ENCODE assay signal across 11 cellular contexts in the genomic region with DNA sequence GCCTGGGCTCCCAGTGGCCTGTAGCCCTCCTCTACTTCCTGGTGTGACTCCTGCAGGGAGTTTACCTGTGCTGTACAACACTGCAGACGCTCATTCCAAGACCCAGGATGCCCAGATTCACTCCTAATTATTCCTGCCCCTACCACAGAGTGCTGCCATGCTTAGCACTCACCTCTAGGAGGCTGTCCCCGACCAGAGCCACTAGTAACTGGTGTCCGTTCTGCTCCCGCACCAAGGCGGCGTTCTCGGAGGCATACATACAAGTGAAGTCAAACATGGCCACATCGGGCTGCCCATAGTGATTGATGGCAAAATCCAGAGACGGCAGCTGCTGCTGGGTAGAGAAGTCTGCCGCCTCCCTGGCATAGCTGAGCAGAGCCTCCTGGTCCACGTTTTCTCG.
DNase-seq lines count a peak whose midpoint lies in the region; ATAC-seq and TF ChIP-seq lines count a peak whose summit lies in the region.
"Had no signal": no experiment of that assay in that cellular context is flagged by ENCODE, and none has a peak within 500 bp of the region (broad histone marks: within the 10 kb centered on the region; RNA-seq: fewer than 3 reads in every experiment).

No MANE protein-coding gene starts in this region.

- no peaks in the 10 kb centered on the region for H3K79me2 ChIP-seq in SK-N-SH (ENCODE audit: insufficient read depth)

- peak; percentile 43 for TF ChIP-seq RAD21 in SK-N-SH (IDR thresholded peaks at IDR 0.05; ENCODE audit: low read length)

- no peak overlapping the region for H3K27ac Mint-ChIP-seq in T-helper 17 cell

- H4K20me1 ChIP-seq in SK-N-SH (ENCODE audit: insufficient read depth): no peaks in the 10 kb centered on the region

- no peak overlapping the region for H3K27ac ChIP-seq in SK-N-SH (ENCODE audit: low read depth in 2 of 2, low read length in 1 of 2)

- H3K36me3 ChIP-seq in SK-N-SH (replicated peaks in 1 of 2; ENCODE audit: control insufficient read depth in 1 of 2, insufficient read depth in 2 of 2, low read length in 1 of 2): peaks cover 38 to 71% of the 10 kb centered on the region in 2 experiments

- H3K9me3 ChIP-seq in SK-N-SH (no peaks in the 10 kb centered on the region), T-helper 17 cell (ENCODE audit: control insufficient read depth, low read length, poor library complexity, severe bottlenecking) (no peaks in the 10 kb centered on the region)

- no peaks in the 10 kb centered on the region for H3K9me2 ChIP-seq in SK-N-SH

- peak; percentile 6 for DNase-seq in DMS114 treated with DMSO at 0.1 percent for 48 hours (lab: John Stamatoyannopoulos, UW; ENCODE audit: unreplicated experiment)
- DNase-seq in SK-N-SH: peak; percentile 49
- DNase-seq in fibroblast of the aortic adventitia (ENCODE audit: low read depth): no peak
- DNase-seq in omental fat pad (ENCODE audit: low spot score): no peak
- DNase-seq in NCI-H2029 treated with DMSO at 0.1 percent for 48 hours (lab: John Stamatoyannopoulos, UW): no peak
- DNase-seq in T-helper 17 cell: no peak
- DNase-seq: activated CD4-positive, alpha-beta T cell treated with anti-CD3 and anti-CD28 coated beads for 1 hour; effector CD4-positive, alpha-beta T cell; NCI-H2029 had no signal

- no peak overlapping the region for H2AFZ ChIP-seq in SK-N-SH (ENCODE audit: low read depth)

- H3K36me3 Mint-ChIP-seq in T-helper 17 cell (ENCODE audit: low read depth): peaks cover 5% of the 10 kb centered on the region

- no peaks in the 10 kb centered on the region for H3K27me3 ChIP-seq in SK-N-SH (ENCODE audit: insufficient read depth)

- CTCF ChIA-PET in SK-N-SH (lab: Yijun Ruan, JAX): interaction anchor here (0.9 to 1.8 kb wide), 3 partner anchors 23 to 179 kb away, joined by 3 to 6 read pairs (median 5); no protein-coding TSS in a partner anchor

- TF ChIP-seq CTCF in SK-N-SH (IDR thresholded peaks at IDR 0.05) (peak; percentile 33), fibroblast of the aortic adventitia (IDR thresholded peaks at IDR 0.05; ENCODE audit: insufficient read depth, low read length) (peak; percentile 47), omental fat pad (IDR thresholded peaks at IDR 0.05) (no peak)

- 98% methylated on average over 8 of the region's 12 CpGs for WGBS in SK-N-SH (ENCODE audit: low lambda C conversion rate)

- ATAC-seq in omental fat pad (ENCODE audit: low FRiP score) (peak; percentile 24), GM18519 (IDR thresholded peaks at IDR 0.05; ENCODE audit: low FRiP score, unreplicated experiment) (no peak), GM18517 (IDR thresholded peaks at IDR 0.05; ENCODE audit: unreplicated experiment) (no peak), T-helper 17 cell (no peak)

- no peak for TF ChIP-seq EP300 in SK-N-SH (IDR thresholded peaks at IDR 0.05; ENCODE audit: borderline replicate concordance in 1 of 2, low read depth in 1 of 2, low read length in 1 of 2)

- peaks cover 6% of the 10 kb centered on the region for H3F3A ChIP-seq in SK-N-SH (replicated peaks; ENCODE audit: insufficient read depth)

- H3K4me3 ChIP-seq in SK-N-SH (ENCODE audit: low read depth in 2 of 2, low read length in 1 of 2): no peak overlapping the region
- no peak overlapping the region for H3K4me3 ChIP-seq in fibroblast of the aortic adventitia (ENCODE audit: low read depth, low read length)

- H3K4me2 ChIP-seq in SK-N-SH: no peak overlapping the region

- peaks cover 4% of the 10 kb centered on the region for H3K4me1 Mint-ChIP-seq in T-helper 17 cell

- H3K4me3 Mint-ChIP-seq in T-helper 17 cell: no peak overlapping the region

- POLR2A ChIA-PET in SK-N-SH (lab: Yijun Ruan, JAX): no interaction called here

- H3K27me3 Mint-ChIP-seq in T-helper 17 cell: no peaks in the 10 kb centered on the region

- H3K4me1 ChIP-seq in SK-N-SH (ENCODE audit: control insufficient read depth in 1 of 2, insufficient read depth in 2 of 2, low read depth in 1 of 2, low read length in 1 of 2): peaks cover 0 to 5% of the 10 kb centered on the region in 2 experiments; a peak in 1 of 4 replicates

- no peak overlapping the region for H3K9ac ChIP-seq in SK-N-SH

TF ChIP-seq in SK-N-SH, 30 proteins besides CTCF, POLR2A, EP300 and RAD21:
- TF ChIP-seq TAF1 (IDR thresholded peaks at IDR 0.05; ENCODE audit: borderline replicate concordance, low read depth, low read length) (no peak), FOXM1 (IDR thresholded peaks at IDR 0.05; ENCODE audit: low read depth) (no peak), ELF1 (IDR thresholded peaks at IDR 0.05) (no peak), SMC3 (IDR thresholded peaks at IDR 0.05; ENCODE audit: low read depth, low read length) (no peak), POLR2AphosphoS5 (IDR thresholded peaks at IDR 0.05; ENCODE audit: low read depth, low read length) (no peak), CHD2 (IDR thresholded peaks at IDR 0.05; ENCODE audit: low read length, partially characterized antibody) (no peak), MEF2A (IDR thresholded peaks at IDR 0.05; ENCODE audit: borderline replicate concordance, low read depth) (no peak), RFX5 (IDR thresholded peaks at IDR 0.05; ENCODE audit: low read length) (no peak), RXRA (IDR thresholded peaks at IDR 0.05; ENCODE audit: borderline replicate concordance, low read depth) (no peak)
- TF ChIP-seq, protein P1, sequence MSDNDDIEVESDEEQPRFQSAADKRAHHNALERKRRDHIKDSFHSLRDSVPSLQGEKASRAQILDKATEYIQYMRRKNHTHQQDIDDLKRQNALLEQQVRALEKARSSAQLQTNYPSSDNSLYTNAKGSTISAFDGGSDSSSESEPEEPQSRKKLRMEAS (IDR thresholded peaks at IDR 0.05; ENCODE audit: low read depth): no peak
- TF ChIP-seq, protein P2, sequence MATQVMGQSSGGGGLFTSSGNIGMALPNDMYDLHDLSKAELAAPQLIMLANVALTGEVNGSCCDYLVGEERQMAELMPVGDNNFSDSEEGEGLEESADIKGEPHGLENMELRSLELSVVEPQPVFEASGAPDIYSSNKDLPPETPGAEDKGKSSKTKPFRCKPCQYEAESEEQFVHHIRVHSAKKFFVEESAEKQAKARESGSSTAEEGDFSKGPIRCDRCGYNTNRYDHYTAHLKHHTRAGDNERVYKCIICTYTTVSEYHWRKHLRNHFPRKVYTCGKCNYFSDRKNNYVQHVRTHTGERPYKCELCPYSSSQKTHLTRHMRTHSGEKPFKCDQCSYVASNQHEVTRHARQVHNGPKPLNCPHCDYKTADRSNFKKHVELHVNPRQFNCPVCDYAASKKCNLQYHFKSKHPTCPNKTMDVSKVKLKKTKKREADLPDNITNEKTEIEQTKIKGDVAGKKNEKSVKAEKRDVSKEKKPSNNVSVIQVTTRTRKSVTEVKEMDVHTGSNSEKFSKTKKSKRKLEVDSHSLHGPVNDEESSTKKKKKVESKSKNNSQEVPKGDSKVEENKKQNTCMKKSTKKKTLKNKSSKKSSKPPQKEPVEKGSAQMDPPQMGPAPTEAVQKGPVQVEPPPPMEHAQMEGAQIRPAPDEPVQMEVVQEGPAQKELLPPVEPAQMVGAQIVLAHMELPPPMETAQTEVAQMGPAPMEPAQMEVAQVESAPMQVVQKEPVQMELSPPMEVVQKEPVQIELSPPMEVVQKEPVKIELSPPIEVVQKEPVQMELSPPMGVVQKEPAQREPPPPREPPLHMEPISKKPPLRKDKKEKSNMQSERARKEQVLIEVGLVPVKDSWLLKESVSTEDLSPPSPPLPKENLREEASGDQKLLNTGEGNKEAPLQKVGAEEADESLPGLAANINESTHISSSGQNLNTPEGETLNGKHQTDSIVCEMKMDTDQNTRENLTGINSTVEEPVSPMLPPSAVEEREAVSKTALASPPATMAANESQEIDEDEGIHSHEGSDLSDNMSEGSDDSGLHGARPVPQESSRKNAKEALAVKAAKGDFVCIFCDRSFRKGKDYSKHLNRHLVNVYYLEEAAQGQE (IDR thresholded peaks at IDR 0.05; ENCODE audit: low read depth, low read length): no peak

Comparison
In these comparisons a context has a peak if more than half of its experiments do, and no peak if none do; other contexts are left out.
1. DNase-seq: peak in DMS114 treated with DMSO at 0.1 percent for 48 hours (single experiment) and SK-N-SH (single experiment); none in fibroblast of the aortic adventitia (single experiment), omental fat pad (single experiment), NCI-H2029 treated with DMSO at 0.1 percent for 48 hours (single experiment) and T-helper 17 cell (0 of 3).
2. CTCF ChIP-seq: peak in SK-N-SH (single experiment) and fibroblast of the aortic adventitia (single experiment); none in omental fat pad (0 of 3).